In genomic region chr17:43661699-43662431, GRCh38 we compare ENCODE assay signal across 8 cellular contexts. TPM values are rescaled to one million over a fixed set of nuclear protein-coding genes. Genes with fewer than 3 reads are reported as not detected.
DNase-seq lines count a peak whose midpoint lies in the region; ATAC-seq, FAIRE-seq and TF ChIP-seq lines count a peak whose summit lies in the region.

Gene MEOX1, minus strand, starts transcription at chr17:43661922. Its CDS starts 388 bp downstream, at chr17:43661534.

- FAIRE-seq in HepG2 (lab: Jason Lieb, UNC) (no peak), small intestine (lab: Jason Lieb, UNC) (no peak)

- WGBS in HepG2 (ENCODE audit: low lambda C conversion rate) = 21% methylated on average over 8 of the region's 8 CpGs
- 57% methylated on average over 8 of the region's 8 CpGs for WGBS in right lobe of liver (ENCODE audit: insufficient coverage, low coverage, low lambda C conversion rate, missing lambda C conversion rate)
- whole genome bisulfite sequencing in small intestine, 3 donors = 55 to 87% (median 68%) methylated on average over 8 of the region's 8 CpGs

- TF ChIP-seq POLR2A in HepG2 (IDR thresholded peaks at IDR 0.05; ENCODE audit: insufficient read depth in 1 of 2, low read depth in 2 of 2, low read length in 2 of 2) = no peak
- TF ChIP-seq POLR2A in right lobe of liver (IDR thresholded peaks at IDR 0.05) = no peak
- no peak for TF ChIP-seq POLR2A in uterus (IDR thresholded peaks at IDR 0.05)

- intact Hi-C loops in HepG2 (cut with micrococcal nuclease; ENCODE audit: unreplicated experiment) = no loop called here
- intact Hi-C loops in right lobe of liver (cut with DNase I) = no loop called here
- intact Hi-C loops in uterus (cut with DNase I; ENCODE audit: low total_unique reads) = no loop called here
- intact Hi-C loops in CD14-positive monocyte (cut with micrococcal nuclease) = no loop called here

- H3K4me3 ChIP-seq in HepG2 (replicated peaks in 1 of 3; ENCODE audit: insufficient read depth in 1 of 3, low read depth in 2 of 3, low read length in 3 of 3) (no peak within 1 kb of the TSS), right lobe of liver (no peak within 1 kb of the TSS), uterus (no peak within 1 kb of the TSS), small intestine (ENCODE audit: low read depth in 1 of 2, low read length in 2 of 2) (no peak within 1 kb of the TSS)

- ATAC-seq in HepG2 (no peak), right lobe of liver (no peak)

- H3K4me1 Mint-ChIP-seq in activated naive CD8-positive, alpha-beta T cell (ENCODE audit: low read depth) = peaks cover 29% of the 10 kb centered on the region
- peaks cover 15% of the 10 kb centered on the region for H3K4me1 Mint-ChIP-seq in CD14-positive monocyte

- H3K4me2 ChIP-seq in HepG2 (ENCODE audit: low read depth, low read length) = no peak within 1 kb of the TSS

- H3K27ac Mint-ChIP-seq in activated naive CD8-positive, alpha-beta T cell = peak within 1 kb of the TSS; percentile 68
- peak within 1 kb of the TSS in 1 of 7 donors; percentile 50 for H3K27ac Mint-ChIP-seq in CD14-positive monocyte

- no peaks in the 10 kb centered on the region for H3K36me3 ChIP-seq in HepG2 (replicated peaks in 1 of 2; ENCODE audit: control insufficient read depth in 1 of 2, insufficient read depth in 2 of 2, low read length in 2 of 2)
- no peaks in the 10 kb centered on the region for H3K36me3 ChIP-seq in right lobe of liver
- H3K36me3 ChIP-seq in uterus = no peaks in the 10 kb centered on the region
- H3K36me3 ChIP-seq in small intestine (ENCODE audit: control insufficient read depth in 2 of 2, insufficient read depth in 2 of 2, low read length in 2 of 2) = no peaks in the 10 kb centered on the region

- peak within 1 kb of the TSS; percentile 64 for H3K4me3 Mint-ChIP-seq in activated naive CD8-positive, alpha-beta T cell
- H3K4me3 Mint-ChIP-seq in CD14-positive monocyte = peak within 1 kb of the TSS in 1 of 2 donors; percentile 20

- no peak within 1 kb of the TSS for H3K9ac ChIP-seq in HepG2 (ENCODE audit: insufficient read depth, low read depth, low read length)

- TF ChIP-seq RAD21 in HepG2 (CRISPR knock-in tag; IDR thresholded peaks at IDR 0.05) = no peak

- H3K27me3 ChIP-seq in HepG2 (ENCODE audit: control insufficient read depth in 1 of 2, insufficient read depth in 2 of 2, low read length in 2 of 2) (peaks cover 11 to 43% of the 10 kb centered on the region in 2 experiments; a peak in 4 of 5 replicates), right lobe of liver (no peaks in the 10 kb centered on the region), uterus (no peaks in the 10 kb centered on the region), small intestine (ENCODE audit: control insufficient read depth in 2 of 2, insufficient read depth in 2 of 2, low read length in 2 of 2) (no peaks in the 10 kb centered on the region)

- CTCF ChIA-PET in HepG2 (lab: Yijun Ruan, JAX; ENCODE audit: low intra/inter-chr PET ratio, low total read pairs) = interaction anchor here (1.3 kb wide), 1 partner anchor 85 kb away, joined by 3 read pairs; no protein-coding TSS in a partner anchor

- no peaks in the 10 kb centered on the region for H3K27me3 Mint-ChIP-seq in activated naive CD8-positive, alpha-beta T cell
- H3K27me3 Mint-ChIP-seq in CD14-positive monocyte (ENCODE audit: low read depth in 3 of 3) = peaks cover 8 to 19% (median 11%) of the 10 kb centered on the region in 3 donors

- H3K9me3 ChIP-seq in HepG2 (ENCODE audit: low read length) (no peaks in the 10 kb centered on the region), right lobe of liver (no peaks in the 10 kb centered on the region), uterus (no peaks in the 10 kb centered on the region), small intestine (ENCODE audit: control insufficient read depth, low read depth) (no peaks in the 10 kb centered on the region)

- DNase-seq in HepG2 (ENCODE audit: low spot score) = no peak
- no peak for DNase-seq in right lobe of liver
- DNase-seq in iPS-NIHi11 (ENCODE audit: low spot score) = peak; percentile 46
- DNase-seq in uterus = no peak
- DNase-seq in small intestine = no peak
- DNase-seq in DMS79 (lab: John Stamatoyannopoulos, UW) = no peak
- DNase-seq in CD14-positive monocyte (ENCODE audit: low spot score) = no peak

- no peak for TF ChIP-seq EP300 in HepG2 (IDR thresholded peaks at IDR 0.05; ENCODE audit: low read depth in 2 of 2, low read length in 2 of 2)
- no peak for TF ChIP-seq EP300 in HepG2 (CRISPR knock-in tag; IDR thresholded peaks at IDR 0.05; ENCODE audit: borderline replicate concordance)

- POLR2A ChIA-PET in HepG2 (lab: Yijun Ruan, JAX) = no interaction called here

- H3K4me1 ChIP-seq in HepG2 (ENCODE audit: insufficient read depth, low read length) (peaks cover 32% of the 10 kb centered on the region), right lobe of liver (no peaks in the 10 kb centered on the region), uterus (peaks cover 0 to 15% of the 10 kb centered on the region in 2 donors), small intestine (ENCODE audit: control insufficient read depth in 2 of 2, insufficient read depth in 1 of 2, low read depth in 1 of 2, low read length in 1 of 2) (no peaks in the 10 kb centered on the region)

- no peaks in the 10 kb centered on the region for H4K20me1 ChIP-seq in HepG2 (ENCODE audit: insufficient read depth, low read length)

- H3K9me3 Mint-ChIP-seq in activated naive CD8-positive, alpha-beta T cell (ENCODE audit: low read depth) = no peaks in the 10 kb centered on the region
- no peaks in the 10 kb centered on the region for H3K9me3 Mint-ChIP-seq in CD14-positive monocyte

- BruUV-seq in HepG2 (replicated peaks; lab: Mats Ljungman, UMichigan) = no TSS peak

- no peaks in the 10 kb centered on the region for H3K36me3 Mint-ChIP-seq in activated naive CD8-positive, alpha-beta T cell
- no peaks in the 10 kb centered on the region for H3K36me3 Mint-ChIP-seq in CD14-positive monocyte

- H3K27ac ChIP-seq in HepG2 (ENCODE audit: extremely low read length, insufficient read depth, low read length) (no peak within 1 kb of the TSS), right lobe of liver (no peak within 1 kb of the TSS), uterus (peak within 1 kb of the TSS in 1 of 2 donors; percentile 45), small intestine (ENCODE audit: low read depth in 1 of 2, low read length in 1 of 2) (peak within 1 kb of the TSS in 1 of 2 donors; percentile 14)

- no peak within 1 kb of the TSS for H2AFZ ChIP-seq in HepG2 (ENCODE audit: low read length)

- in situ Hi-C loops in HepG2 (cut with HindIII; ENCODE audit: extremely low pct_ligation_motif_present, low pct_unique_long_range_greater_than_20kb) = no loop called here

- no peaks in the 10 kb centered on the region for H3K79me2 ChIP-seq in HepG2 (ENCODE audit: insufficient read depth, low read length)

- TF ChIP-seq CTCF in HepG2 (CRISPR knock-in tag; IDR thresholded peaks at IDR 0.05) (no peak), right lobe of liver (IDR thresholded peaks at IDR 0.05) (no peak), uterus (IDR thresholded peaks at IDR 0.05) (no peak), CD14-positive monocyte (IDR thresholded peaks at IDR 0.05) (no peak)

TF ChIP-seq in HepG2, 621 proteins besides CTCF, POLR2A, EP300 and RAD21:
- TF ChIP-seq ZNF7 (CRISPR knock-in tag; IDR thresholded peaks at IDR 0.05) = peak; percentile 84
- no peak for TF ChIP-seq ZNF251 (CRISPR knock-in tag; IDR thresholded peaks at IDR 0.05)

RNA-seq across cellular contexts. Expression of gene MEOX1, which starts in this region (rescaled TPM):
- total RNA-seq in HepG2 (2016; rRNA removed; fragmentation: Illumina TruSeq; extraction: Trizol) (not detected in 2 replicates), right lobe of liver (under 1 TPM in 1 of 6 experiments, not detected in 5; 0.11 TPM), uterus (10 to 100 TPM in 3 of 4 donors, 1 to 10 TPM in 1; 6.9 to 24.3 (median 14.0) TPM)
- total RNA-seq in HepG2 (2016; cell fraction: cytosol; rRNA removed; fragmentation: Illumina TruSeq; extraction: Trizol; ENCODE audit: low read depth) = not detected in 2 replicates
- not detected in 2 replicates for total RNA-seq in HepG2 (2016; cell fraction: insoluble cytoplasmic fraction; rRNA removed; fragmentation: Illumina TruSeq; extraction: Trizol)
- total RNA-seq in HepG2 (2016; cell fraction: membrane; rRNA removed; fragmentation: Illumina TruSeq; extraction: Trizol) = not detected in 2 replicates
- not detected in 2 replicates for total RNA-seq in HepG2 (2016; cell fraction: nucleus; rRNA removed; fragmentation: Illumina TruSeq; extraction: Trizol)
- polyA plus RNA-seq in HepG2 (2011; rRNA removed) (not detected in 2 replicates), small intestine (1 to 10 TPM in 1 of 3 donors, not detected in 2; 7.1 TPM), CD14-positive monocyte (under 1 TPM in 1 of 2 donors, not detected in 1; 0.06 TPM)
- not detected in 2 replicates for polyA plus RNA-seq in HepG2 (2011; cell fraction: cytosol; rRNA removed)
- not detected in 2 replicates for polyA plus RNA-seq in HepG2 (2011; cell fraction: nucleus; rRNA removed)
- not detected in 2 replicates for polyA plus RNA-seq in HepG2 (2012)
- polyA plus RNA-seq in HepG2 (2016; cell fraction: cytosol; fragmentation: Illumina TruSeq; extraction: Trizol; ENCODE audit: low read depth) = not detected in 2 replicates
- not detected in 2 replicates for polyA plus RNA-seq in HepG2 (2016; cell fraction: insoluble cytoplasmic fraction; fragmentation: Illumina TruSeq; extraction: Trizol; ENCODE audit: low read depth)
- polyA plus RNA-seq in HepG2 (2016; cell fraction: membrane; fragmentation: Illumina TruSeq; extraction: Trizol; ENCODE audit: low read depth) = not detected in 2 replicates
- not detected in 2 replicates for polyA plus RNA-seq in HepG2 (2016; cell fraction: nucleus; fragmentation: Illumina TruSeq; extraction: Trizol; ENCODE audit: insufficient read depth, low read depth)
- polyA minus RNA-seq in HepG2 (2011; rRNA and poly(A)+ RNA removed; ENCODE audit: low replicate concordance) = 2.2 TPM in 1 of 2 replicates, not detected in the other
- not detected in 2 replicates for polyA minus RNA-seq in HepG2 (2011; cell fraction: cytosol; rRNA and poly(A)+ RNA removed)
- not detected in 2 replicates for polyA minus RNA-seq in HepG2 (2011; cell fraction: nucleus; rRNA and poly(A)+ RNA removed)

Comparison
In these comparisons a context has a peak if more than half of its experiments do, and no peak if none do; other contexts are left out.
1. RNA of gene MEOX1 (total RNA-seq): 6.9 to 24.3 TPM in uterus; not detected in HepG2 and 0.11 TPM in right lobe of liver; every median in the first group is over 4 times any median in the second.